24 cellular contexts compared by ENCODE assay signal in genomic region chr2:226707500-226707899, GRCh38.
"Had no signal": no experiment of that assay in that cellular context is flagged by ENCODE, and none has a peak within 500 bp of the region (broad histone marks: within the 10 kb centered on the region; RNA-seq: fewer than 3 reads in every experiment).

No MANE protein-coding gene starts in this region.

- H3K36me3 ChIP-seq: brain microvascular endothelial cell, Peyer's patch had no signal

- H3K4me1 Mint-ChIP-seq: activated CD4-positive, alpha-beta memory T cell treated with anti-CD3 and anti-CD28 coated beads, Interleukin-2, amount 10 ng/mL, durations not matched to agents 7 days and 5 days; activated CD4-positive, alpha-beta T cell treated with anti-CD3 and anti-CD28 coated beads, Interleukin-2, amount 10 ng/mL, durations not matched to agents 7 days and 5 days; activated T-helper 17 cell treated with anti-CD3 and anti-CD28 coated beads, Interleukin-2, amount 50 U/mL, for 72 hours; WTC11 had no signal

- H3K4me3 Mint-ChIP-seq: activated CD4-positive, alpha-beta memory T cell treated with anti-CD3 and anti-CD28 coated beads, Interleukin-2, amount 10 ng/mL, durations not matched to agents 7 days and 5 days; activated CD4-positive, alpha-beta T cell treated with anti-CD3 and anti-CD28 coated beads, Interleukin-2, amount 10 ng/mL, durations not matched to agents 7 days and 5 days; activated naive CD4-positive, alpha-beta T cell treated with anti-CD3 and anti-CD28 coated beads for 36 hours; activated naive CD8-positive, alpha-beta T cell; activated T-helper 17 cell treated with anti-CD3 and anti-CD28 coated beads, Interleukin-2, amount 50 U/mL, for 72 hours; T-helper 1 cell treated with Interleukin-12 subunit alpha and Interleukin-12 subunit beta and Interleukin-4 antibody, amounts not matched to agents 30 μg/mL and 1 μg/mL, for 36 hours; WTC11 had no signal

- H3K9me3 Mint-ChIP-seq: activated CD4-positive, alpha-beta memory T cell treated with anti-CD3 and anti-CD28 coated beads, Interleukin-2, amount 10 ng/mL, durations not matched to agents 7 days and 5 days; activated CD4-positive, alpha-beta T cell treated with anti-CD3 and anti-CD28 coated beads, Interleukin-2, amount 10 ng/mL, durations not matched to agents 7 days and 5 days; activated naive CD4-positive, alpha-beta T cell treated with anti-CD3 and anti-CD28 coated beads for 36 hours; activated T-helper 17 cell treated with anti-CD3 and anti-CD28 coated beads, Interleukin-2, amount 50 U/mL, for 72 hours; T-helper 1 cell treated with Interleukin-12 subunit alpha and Interleukin-12 subunit beta and Interleukin-4 antibody, amounts not matched to agents 30 μg/mL and 1 μg/mL, for 36 hours had no signal

- H3K9me3 ChIP-seq: Peyer's patch had no signal

- H3K36me3 Mint-ChIP-seq: activated naive CD8-positive, alpha-beta T cell; WTC11 had no signal

- ATAC-seq: activated T-helper 17 cell treated with anti-CD3 and anti-CD28 coated beads, Interleukin-2, amount 50 U/mL, for 72 hours; K562; WTC11 had no signal

- H3K27ac Mint-ChIP-seq: activated CD4-positive, alpha-beta memory T cell treated with anti-CD3 and anti-CD28 coated beads, Interleukin-2, amount 10 ng/mL, durations not matched to agents 7 days and 5 days; activated CD4-positive, alpha-beta T cell treated with anti-CD3 and anti-CD28 coated beads, Interleukin-2, amount 10 ng/mL, durations not matched to agents 7 days and 5 days; activated naive CD4-positive, alpha-beta T cell treated with anti-CD3 and anti-CD28 coated beads for 36 hours; activated naive CD8-positive, alpha-beta T cell; activated T-helper 17 cell treated with anti-CD3 and anti-CD28 coated beads, Interleukin-2, amount 50 U/mL, for 72 hours; T-helper 1 cell treated with Interleukin-12 subunit alpha and Interleukin-12 subunit beta and Interleukin-4 antibody, amounts not matched to agents 30 μg/mL and 1 μg/mL, for 36 hours; WTC11 had no signal

- H3K4me3 ChIP-seq: K562, Peyer's patch had no signal

- H3K4me1 ChIP-seq: Peyer's patch had no signal

- H3K27me3 Mint-ChIP-seq: activated naive CD8-positive, alpha-beta T cell had no signal

- H3K27ac ChIP-seq: brain microvascular endothelial cell, Peyer's patch had no signal

- H3K27me3 ChIP-seq: brain microvascular endothelial cell, Peyer's patch had no signal

- DNase-seq: activated CD4-positive, alpha-beta memory T cell treated with anti-CD3 and anti-CD28 coated beads, Interleukin-2, amount 10 ng/mL, durations not matched to agents 7 days and 5 days; activated CD4-positive, alpha-beta T cell treated with anti-CD3 and anti-CD28 coated beads, Interleukin-2, amount 10 ng/mL, durations not matched to agents 7 days and 5 days; activated CD4-positive, CD25-positive, alpha-beta regulatory T cell treated with anti-CD3 and anti-CD28 coated beads, Interleukin-2, amount 50 U/mL, for 72 hours; activated gamma-delta T cell; activated naive CD4-positive, alpha-beta T cell treated with anti-CD3 and anti-CD28 coated beads for 36 hours; activated T-cell treated with anti-CD3 and anti-CD28 coated beads for 4 hours; activated T-cell treated with anti-CD3 and anti-CD28 coated beads, Interleukin-2, amount 50 U/mL, for 48 hours; amygdala; brain microvascular endothelial cell; Karpas-422; NCI-H1105 treated with DMSO at 0.1 percent for 48 hours; NCI-H1436 treated with DMSO at 0.1 percent for 48 hours; NCI-H187; NCI-H2081; NCI-H446; NCI-H524; Peyer's patch; SHP77 treated with DMSO at 0.1 percent for 48 hours; T-helper 9 cell had no signal
